In genomic region chr10:43963793-43964425, GRCh38 we compare ENCODE assay signal across 21 cellular contexts.
DNase-seq lines count a peak whose midpoint lies in the region; TF ChIP-seq lines count a peak whose summit lies in the region.
"Had no signal": no experiment of that assay in that cellular context is flagged by ENCODE, and none has a peak within 500 bp of the region (broad histone marks: within the 10 kb centered on the region; RNA-seq: fewer than 3 reads in every experiment).

No MANE protein-coding gene starts in this region.

- H3K27me3 ChIP-seq in ascending aorta: no peaks in the 10 kb centered on the region
- no peaks in the 10 kb centered on the region for H3K27me3 ChIP-seq in suprapubic skin
- H3K27me3 ChIP-seq: cardiac muscle cell had no signal

- TF ChIP-seq EP300 in suprapubic skin (IDR thresholded peaks at IDR 0.05): no peak

- WGBS in suprapubic skin: 76% methylated on average over 8 of the region's 10 CpGs

- no peaks in the 10 kb centered on the region for H3K9me3 ChIP-seq in ascending aorta
- H3K9me3 ChIP-seq in suprapubic skin: no peaks in the 10 kb centered on the region
- H3K9me3 ChIP-seq: prostate gland had no signal

- H3K27ac ChIP-seq in ascending aorta (peak overlapping the region; percentile 65 to 68), suprapubic skin (peak overlapping the region; percentile 50)
- H3K27ac ChIP-seq: cardiac muscle cell, prostate gland had no signal

- no peak for TF ChIP-seq POLR2A in suprapubic skin (IDR thresholded peaks at IDR 0.05)

- H3K4me3 ChIP-seq in ascending aorta (no peak overlapping the region), suprapubic skin (no peak overlapping the region)
- H3K4me3 ChIP-seq: cardiac muscle cell, dorsolateral prefrontal cortex, GM23338, prostate gland had no signal

- H3K36me3 ChIP-seq in ascending aorta (no peaks in the 10 kb centered on the region), suprapubic skin (no peaks in the 10 kb centered on the region)
- H3K36me3 ChIP-seq: cardiac muscle cell, prostate gland had no signal

- TF ChIP-seq CTCF in ascending aorta (IDR thresholded peaks at IDR 0.05): no peak
- no peak for TF ChIP-seq CTCF in suprapubic skin (IDR thresholded peaks at IDR 0.05)

- H3K4me1 ChIP-seq in ascending aorta (peaks cover 6 to 50% of the 10 kb centered on the region in 2 donors), suprapubic skin (peaks cover 9% of the 10 kb centered on the region)
- H3K4me1 ChIP-seq: prostate gland had no signal

- DNase-seq in CD1c-positive myeloid dendritic cell (ENCODE audit: extremely low spot score) (peak; percentile 25), ascending aorta (ENCODE audit: low spot score in 2 of 2) (peak in 1 of 2 donors; percentile 62), mesenteric fat pad (ENCODE audit: low spot score) (peak; percentile 88), suprapubic skin (ENCODE audit: low spot score in 2 of 2) (no peak), NCI-H82 (lab: John Stamatoyannopoulos, UW) (no peak), DMS153 (lab: John Stamatoyannopoulos, UW) (no peak), NCI-H2029 (lab: John Stamatoyannopoulos, UW) (no peak)
- DNase-seq: activated CD4-positive, alpha-beta T cell treated with anti-CD3 and anti-CD28 coated beads for 4 hours; activated naive CD4-positive, alpha-beta T cell; amniotic stem cell; CD8-positive, alpha-beta memory T cell; DMS53; MM.1S; NCI-H187; nephron progenitor cell; OCI-M1; SHP77 had no signal

- intact Hi-C loops in ascending aorta (cut with DNase I): loop anchor here (5.0 to 10.0 kb wide), 2 partner anchors 53 to 99 kb away; no protein-coding TSS in a partner anchor

Comparison
In these comparisons a context has a peak if more than half of its experiments do, and no peak if none do; other contexts are left out.
1. DNase-seq: peak in CD1c-positive myeloid dendritic cell (single experiment) and mesenteric fat pad (single experiment); none in suprapubic skin (0 of 2), NCI-H82 (single experiment), DMS153 (single experiment) and NCI-H2029 (single experiment).